Comparison of ENCODE assay signal across 10 cellular contexts in genomic region chr2:241279413-241279812, GRCh38. TPM values are rescaled to one million over a fixed set of nuclear protein-coding genes. Genes with fewer than 3 reads are reported as not detected.
DNase-seq lines count a peak whose midpoint lies in the region; ATAC-seq and TF ChIP-seq lines count a peak whose summit lies in the region.
"Had no signal": no experiment of that assay in that cellular context is flagged by ENCODE, and none has a peak within 500 bp of the region (broad histone marks: within the 10 kb centered on the region; RNA-seq: fewer than 3 reads in every experiment).

No MANE protein-coding gene starts in this region.

- peaks cover 25% of the 10 kb centered on the region for H3K36me3 Mint-ChIP-seq in neural progenitor cell

- in situ Hi-C loops in GM13977 (cut with MboI; ENCODE audit: low pct_unique_long_range_greater_than_20kb, low sequenced_read_pairs, unreplicated experiment): no loop called here

- H3K9me3 ChIP-seq in neural progenitor cell (ENCODE audit: low read depth): no peaks in the 10 kb centered on the region
- H3K9me3 ChIP-seq: sigmoid colon, suprapubic skin had no signal

- H3K36me3 ChIP-seq in H7 (replicated peaks; ENCODE audit: control insufficient read depth, insufficient read depth, low read length): no peaks in the 10 kb centered on the region
- H3K36me3 ChIP-seq in neural progenitor cell: no peaks in the 10 kb centered on the region
- H3K36me3 ChIP-seq: sigmoid colon, suprapubic skin had no signal

- H3K4me1 Mint-ChIP-seq in neural progenitor cell: peaks cover 7% of the 10 kb centered on the region

- peak overlapping the region; percentile 72 for H3K27ac Mint-ChIP-seq in neural progenitor cell
- H3K27ac Mint-ChIP-seq: activated T-helper 1 cell treated with anti-CD3 and anti-CD28 coated beads, Interleukin-12 subunit alpha, Interleukin-12 subunit beta, Interleukin-2, Interleukin-4 antibody, amounts not matched to agents 30 ng/mL and 10 ng/mL and 1 ng/mL, durations not matched to agents 14 hours and 24 hours and 36 hours had no signal

- H3K9ac ChIP-seq in neural progenitor cell: no peak overlapping the region

- no peak overlapping the region for H3K4me2 ChIP-seq in neural progenitor cell

- H3K4me1 ChIP-seq in neural progenitor cell: no peaks in the 10 kb centered on the region
- H3K4me1 ChIP-seq: suprapubic skin had no signal

- peaks cover 17% of the 10 kb centered on the region for H3K9me3 Mint-ChIP-seq in neural progenitor cell

- H3K79me2 ChIP-seq in neural progenitor cell (ENCODE audit: low read depth): peaks cover 99% of the 10 kb centered on the region

- no peak overlapping the region for H3K4me3 Mint-ChIP-seq in neural progenitor cell
- H3K4me3 Mint-ChIP-seq: activated T-helper 1 cell treated with anti-CD3 and anti-CD28 coated beads, Interleukin-12 subunit alpha, Interleukin-12 subunit beta, Interleukin-2, Interleukin-4 antibody, amounts not matched to agents 30 ng/mL and 10 ng/mL and 1 ng/mL, durations not matched to agents 14 hours and 24 hours and 36 hours had no signal

- no peak overlapping the region for H3K27ac ChIP-seq in neural progenitor cell
- H3K27ac ChIP-seq: sigmoid colon, suprapubic skin had no signal

- DNase-seq in H7: peak; percentile 16
- DNase-seq in NCI-H82 (lab: John Stamatoyannopoulos, UW): peak; percentile 61
- peak; percentile 57 for DNase-seq in epithelial cell of esophagus (ENCODE audit: low read depth)
- no peak for DNase-seq in neural progenitor cell (ENCODE audit: low spot score)
- no peak for DNase-seq in EL
- no peak for DNase-seq in GM13977 (ENCODE audit: low spot score)
- DNase-seq: sigmoid colon had no signal

- H3K27me3 Mint-ChIP-seq in neural progenitor cell (ENCODE audit: insufficient read depth, low read depth): peaks cover 2% of the 10 kb centered on the region

- no peak overlapping the region for H2AFZ ChIP-seq in neural progenitor cell (replicated peaks)

- TF ChIP-seq CTCF in epithelial cell of esophagus (IDR thresholded peaks at IDR 0.05; ENCODE audit: insufficient read depth, low read depth, low read length, missing control alignments) (no peak), neural progenitor cell (IDR thresholded peaks at IDR 0.05) (no peak), GM13977 (IDR thresholded peaks at IDR 0.05; ENCODE audit: extremely low read depth, insufficient read depth, missing control alignments) (no peak)

- H3K27me3 ChIP-seq in H7 (ENCODE audit: control insufficient read depth, insufficient read depth, low read length): no peaks in the 10 kb centered on the region
- no peaks in the 10 kb centered on the region for H3K27me3 ChIP-seq in neural progenitor cell
- H3K27me3 ChIP-seq: sigmoid colon, suprapubic skin had no signal

- H4K20me1 ChIP-seq in neural progenitor cell (ENCODE audit: low read depth): peaks cover 44% of the 10 kb centered on the region

- peaks cover 8% of the 10 kb centered on the region for H3F3A ChIP-seq in neural progenitor cell (ENCODE audit: low read depth)

- ATAC-seq in HG03520 (IDR thresholded peaks at IDR 0.05; ENCODE audit: unreplicated experiment): no peak

- H3K4me3 ChIP-seq in H7 (ENCODE audit: insufficient read depth, low read depth, low read length): no peak overlapping the region
- no peak overlapping the region for H3K4me3 ChIP-seq in epithelial cell of esophagus (ENCODE audit: low read length)
- H3K4me3 ChIP-seq in neural progenitor cell: no peak overlapping the region
- H3K4me3 ChIP-seq: sigmoid colon, suprapubic skin had no signal

RNA-seq across cellular contexts. Expression of gene HDLBP, which starts 36.1 kb away (rescaled TPM):
- 362 and 415 TPM in 2 replicates for total RNA-seq in H7 (2014; rRNA removed; shearing (Covaris generic))
- 251 and 269 TPM in 2 replicates for total RNA-seq in neural progenitor cell (ENCODE audit: low replicate concordance)

RNA-seq across cellular contexts. Expression of gene SEPTIN2, which starts 36.3 kb away (rescaled TPM):
- total RNA-seq in H7 (2014; rRNA removed; shearing (Covaris generic)): 249 and 274 TPM in 2 replicates
- 452 and 632 TPM in 2 replicates for total RNA-seq in neural progenitor cell (ENCODE audit: low replicate concordance)

Comparison
In these comparisons a context has a peak if more than half of its experiments do, and no peak if none do; other contexts are left out.
1. DNase-seq: peak in H7 (single experiment), NCI-H82 (single experiment) and epithelial cell of esophagus (single experiment); none in neural progenitor cell (single experiment), EL (single experiment) and GM13977 (single experiment).